ENCODE assay signal across 8 cellular contexts in genomic region chr3:113018461-113019181, GRCh38.
DNase-seq lines count a peak whose midpoint lies in the region; ATAC-seq and TF ChIP-seq lines count a peak whose summit lies in the region.

No MANE protein-coding gene starts in this region.

- peak overlapping the region; percentile 38 for H3K27ac ChIP-seq in iPS-18a (ENCODE audit: low read length)

- peaks cover 60% of the 10 kb centered on the region for H3K36me3 Mint-ChIP-seq in stimulated activated effector memory CD8-positive, alpha-beta T cell treated with anti-CD3 and anti-CD28 coated beads, Interleukin-12 subunit alpha, Interleukin-12 subunit beta, amount 100 ng/mL, for 72 hours

- H3K27ac Mint-ChIP-seq in stimulated activated effector memory CD8-positive, alpha-beta T cell treated with anti-CD3 and anti-CD28 coated beads, Interleukin-12 subunit alpha, Interleukin-12 subunit beta, amount 100 ng/mL, for 72 hours = peak overlapping the region; percentile 94

- H3K4me3 ChIP-seq in GM12865 (ENCODE audit: low read depth, low read length) (peak overlapping the region; percentile 58), adipocyte (ENCODE audit: low read length) (peak overlapping the region; percentile 98), iPS-18a (ENCODE audit: low read length) (peak overlapping the region; percentile 94)

- ATAC-seq in stimulated activated effector memory CD8-positive, alpha-beta T cell treated with anti-CD3 and anti-CD28 coated beads, Interleukin-12 subunit alpha, Interleukin-12 subunit beta, amount 100 ng/mL, for 72 hours = peak; percentile 12
- ATAC-seq in activated CD4-positive, CD25-positive, alpha-beta regulatory T cell treated with anti-CD3 and anti-CD28 coated beads, Interleukin-2, amount 50 U/mL, for 24 hours = no peak

- H3K9me3 Mint-ChIP-seq in stimulated activated effector memory CD8-positive, alpha-beta T cell treated with anti-CD3 and anti-CD28 coated beads, Interleukin-12 subunit alpha, Interleukin-12 subunit beta, amount 100 ng/mL, for 72 hours = no peaks in the 10 kb centered on the region

- H3K27me3 ChIP-seq in adipocyte (replicated peaks; ENCODE audit: control insufficient read depth, insufficient read depth, low read length) (no peaks in the 10 kb centered on the region), iPS-18a (ENCODE audit: control insufficient read depth, insufficient read depth, low read length) (peaks cover 10% of the 10 kb centered on the region)

- H3K4me1 ChIP-seq in adipocyte (ENCODE audit: control insufficient read depth, insufficient read depth, low read length) = peaks cover 17% of the 10 kb centered on the region
- peaks cover 4% of the 10 kb centered on the region for H3K4me1 ChIP-seq in iPS-18a (ENCODE audit: control insufficient read depth, low read depth, low read length)

- H3K36me3 ChIP-seq in adipocyte (ENCODE audit: control insufficient read depth, insufficient read depth, low read length, severe bottlenecking) = peaks cover 30% of the 10 kb centered on the region
- H3K36me3 ChIP-seq in iPS-18a (ENCODE audit: control insufficient read depth, low read depth, low read length) = peaks cover 27% of the 10 kb centered on the region

- no peak for TF ChIP-seq CTCF in GM12865 (IDR thresholded peaks at IDR 0.05; ENCODE audit: insufficient read depth, low read depth, low read length, missing control alignments)

- peak overlapping the region; percentile 83 for H3K4me3 Mint-ChIP-seq in stimulated activated effector memory CD8-positive, alpha-beta T cell treated with anti-CD3 and anti-CD28 coated beads, Interleukin-12 subunit alpha, Interleukin-12 subunit beta, amount 100 ng/mL, for 72 hours

- H3K9me3 ChIP-seq in adipocyte (ENCODE audit: control insufficient read depth, low read length) (no peaks in the 10 kb centered on the region), iPS-18a (ENCODE audit: control insufficient read depth, low read depth, low read length) (no peaks in the 10 kb centered on the region)

- H3K9ac ChIP-seq in adipocyte (ENCODE audit: low read length) (peak overlapping the region; percentile 94), iPS-18a (ENCODE audit: low read length) (peak overlapping the region; percentile 82)

- DNase-seq in GM12865 (ENCODE audit: low read depth) (peak; percentile 27), HS-5 (ENCODE audit: low read depth) (peak; percentile 16), adipocyte (ENCODE audit: low read depth) (peak; percentile 63), NCI-H1105 (lab: John Stamatoyannopoulos, UW) (no peak)
- no peak for DNase-seq in stimulated activated effector memory CD8-positive, alpha-beta T cell treated with anti-CD3 and anti-CD28 coated beads, Interleukin-12 subunit alpha, Interleukin-12 subunit beta, amount 100 ng/mL, for 72 hours (ENCODE audit: low spot score in 2 of 2)
- DNase-seq in activated CD8-positive, alpha-beta memory T cell treated with anti-CD3 and anti-CD28 coated beads for 24 hours = no peak

- H3K4me1 Mint-ChIP-seq in stimulated activated effector memory CD8-positive, alpha-beta T cell treated with anti-CD3 and anti-CD28 coated beads, Interleukin-12 subunit alpha, Interleukin-12 subunit beta, amount 100 ng/mL, for 72 hours = peaks cover 51% of the 10 kb centered on the region

Comparison
In these comparisons a context has a peak if more than half of its experiments do, and no peak if none do; other contexts are left out.
1. DNase-seq: peak in GM12865 (single experiment), HS-5 (single experiment) and adipocyte (single experiment); none in stimulated activated effector memory CD8-positive, alpha-beta T cell treated with anti-CD3 and anti-CD28 coated beads, Interleukin-12 subunit alpha, Interleukin-12 subunit beta, amount 100 ng/mL, for 72 hours (0 of 2), NCI-H1105 (single experiment) and activated CD8-positive, alpha-beta memory T cell treated with anti-CD3 and anti-CD28 coated beads for 24 hours (single experiment).
2. Peak in every context shown above with its lines, with median percentiles within 50 percentile points of each other: H3K4me3 ChIP-seq.